Comparison of ENCODE assay signal across 1 cellular context in genomic region chr10:73781879-73782748, GRCh38.
TF ChIP-seq lines count a peak whose summit lies in the region.

Gene CHCHD1, plus strand, starts transcription at chr10:73782048. Its CDS starts 28 bp downstream, at chr10:73782076.

TF ChIP-seq in HEK293, 187 proteins besides CTCF, POLR2A, EP300 and RAD21 (continued from another document):
- TF ChIP-seq KLF9 (tag by site-specific recombination; IDR thresholded peaks at IDR 0.05; ENCODE audit: low read depth) (peak; percentile 26; the same call in 1 of the 2 replicates), ZNF555 (tag by site-specific recombination; conservative IDR thresholded peaks at IDR 0.05) (no peak), GLI2 (tag by site-specific recombination; IDR thresholded peaks at IDR 0.05; ENCODE audit: borderline replicate concordance, low read depth) (no peak), ZNF629 (tag by site-specific recombination; IDR thresholded peaks at IDR 0.05) (peak; percentile 19; the same call in 1 of the 2 replicates), ZBTB26 (tag by site-specific recombination; optimal IDR thresholded peaks at IDR 0.05) (peak; percentile 72), MYNN (tag by site-specific recombination; IDR thresholded peaks at IDR 0.05; ENCODE audit: borderline replicate concordance) (no peak), ZNF501 (tag by site-specific recombination; IDR thresholded peaks at IDR 0.05) (peak; percentile 48; the same call in 1 of the 2 replicates), REST (tag by site-specific recombination; IDR thresholded peaks at IDR 0.05) (peak; percentile 12; the same call in 1 of the 2 replicates), ZNF704 (tag by site-specific recombination; IDR thresholded peaks at IDR 0.05) (no peak), ZNF561 (tag by site-specific recombination; IDR thresholded peaks at IDR 0.05; ENCODE audit: borderline replicate concordance) (0 out of 2 replicates have a peak, but pooled peaks have one; percentile 30), SP2 (tag by site-specific recombination; IDR thresholded peaks at IDR 0.05) (peak; percentile 96), EGR2 (tag by site-specific recombination; IDR thresholded peaks at IDR 0.05; ENCODE audit: low read depth) (peak; percentile 61; the same call in 1 of the 2 replicates), PATZ1 (tag by site-specific recombination; IDR thresholded peaks at IDR 0.05) (peak; percentile 77), ZNF518A (tag by site-specific recombination; conservative IDR thresholded peaks at IDR 0.05; ENCODE audit: low read depth) (0 out of 2 replicates have a peak, but pooled peaks have one; percentile 13), KLF10 (tag by site-specific recombination; IDR thresholded peaks at IDR 0.05) (peak; percentile 95), ZNF416 (tag by site-specific recombination; IDR thresholded peaks at IDR 0.05) (no peak), YY1 (tag by site-specific recombination; IDR thresholded peaks at IDR 0.05) (peak; percentile 91), ZNF16 (tag by site-specific recombination; IDR thresholded peaks at IDR 0.05; ENCODE audit: low read depth) (no peak), ZNF335 (tag by site-specific recombination; conservative IDR thresholded peaks at IDR 0.05) (peak; percentile 97), ZFHX2 (tag by site-specific recombination; conservative IDR thresholded peaks at IDR 0.05) (peak; percentile 64), ZNF548 (tag by site-specific recombination; IDR thresholded peaks at IDR 0.05) (no peak), ZNF133 (tag by site-specific recombination; IDR thresholded peaks at IDR 0.05) (no peak), ZNF76 (tag by site-specific recombination; IDR thresholded peaks at IDR 0.05; ENCODE audit: borderline replicate concordance, low read depth) (peak; percentile 95), SP3 (tag by site-specific recombination; IDR thresholded peaks at IDR 0.05) (peak; percentile 86), OSR2 (tag by site-specific recombination; IDR thresholded peaks at IDR 0.05) (0 out of 2 replicates have a peak, but pooled peaks have one; percentile 20), SP7 (tag by site-specific recombination; IDR thresholded peaks at IDR 0.05) (peak; percentile 63), YY2 (tag by site-specific recombination; IDR thresholded peaks at IDR 0.05) (peak; percentile 97), ZNF843 (tag by site-specific recombination; IDR thresholded peaks at IDR 0.05) (peak; percentile 27; the same call in 1 of the 2 replicates), ZNF24 (tag by site-specific recombination; IDR thresholded peaks at IDR 0.05) (peak; percentile 74), ZBTB6 (tag by site-specific recombination; IDR thresholded peaks at IDR 0.05) (no peak), ZNF692 (tag by site-specific recombination; IDR thresholded peaks at IDR 0.05) (peak; percentile 34; the same call in 1 of the 2 replicates), ZNF140 (tag by site-specific recombination; IDR thresholded peaks at IDR 0.05) (no peak), KLF8 (tag by site-specific recombination; IDR thresholded peaks at IDR 0.05) (peak; percentile 78), ZBTB17 (tag by site-specific recombination; IDR thresholded peaks at IDR 0.05) (peak; percentile 96), ZNF639 (tag by site-specific recombination; IDR thresholded peaks at IDR 0.05) (peak; percentile 67; the same call in 1 of the 2 replicates), KLF16 (tag by site-specific recombination; IDR thresholded peaks at IDR 0.05) (peak; percentile 76), ZBTB20 (tag by site-specific recombination; IDR thresholded peaks at IDR 0.05) (peak; percentile 94), ZNF654 (tag by site-specific recombination; IDR thresholded peaks at IDR 0.05; ENCODE audit: low read depth) (no peak), ZNF510 (tag by site-specific recombination; IDR thresholded peaks at IDR 0.05; ENCODE audit: insufficient replicate concordance) (no peak), ZFP37 (tag by site-specific recombination; IDR thresholded peaks at IDR 0.05) (0 out of 2 replicates have a peak, but pooled peaks have one; percentile 46)
